Comparison of ENCODE assay signal across 15 cellular contexts in genomic region chr5:146778795-146779579, GRCh38.
A peak's percentile ranks its signal among the peaks of the same experiment; 100 is the strongest.
DNase-seq lines count a peak whose midpoint lies in the region; ATAC-seq lines count a peak whose summit lies in the region.
"Had no signal": no experiment of that assay in that cellular context is flagged by ENCODE, and none has a peak within 500 bp of the region (broad histone marks: within the 10 kb centered on the region; RNA-seq: fewer than 3 reads in every experiment).

No MANE protein-coding gene starts in this region.

- ATAC-seq in HG03354 (IDR thresholded peaks at IDR 0.05; ENCODE audit: poor library complexity, severe bottlenecking, unreplicated experiment): no peak

- DNase-seq in DMS 273 (lab: John Stamatoyannopoulos, UW; ENCODE audit: unreplicated experiment) (peak; percentile 14), DMS 273 treated with DMSO at 0.1 percent for 48 hours (lab: John Stamatoyannopoulos, UW) (no peak), NCI-H69 (lab: John Stamatoyannopoulos, UW) (peak; percentile 40), islet precursor cell (peak; percentile 56), pons (ENCODE audit: low spot score) (peak; percentile 31), HPDE6-E6E7 (ENCODE audit: extremely low spot score) (no peak)
- DNase-seq in activated naive CD4-positive, alpha-beta T cell treated with anti-CD3 and anti-CD28 coated beads, Interleukin-2, amount 50 U/mL, for 16 hours: no peak
- DNase-seq: Karpas-422, MM.1S, NCI-H1105, NCI-H2029, NCI-H526 treated with DMSO at 0.1 percent for 48 hours, Peyer's patch, Right ventricle myocardium superior had no signal

Comparison
In these comparisons a context has a peak if more than half of its experiments do, and no peak if none do; other contexts are left out.
1. DNase-seq: peak in DMS 273 (single experiment), NCI-H69 (single experiment), islet precursor cell (single experiment) and pons (single experiment); none in DMS 273 treated with DMSO at 0.1 percent for 48 hours (single experiment), HPDE6-E6E7 (single experiment) and activated naive CD4-positive, alpha-beta T cell treated with anti-CD3 and anti-CD28 coated beads, Interleukin-2, amount 50 U/mL, for 16 hours (single experiment).